Comparison of ENCODE assay signal across 21 cellular contexts in genomic region chr2:192544371-192544955, GRCh38.
DNase-seq lines count a peak whose midpoint lies in the region; ATAC-seq and TF ChIP-seq lines count a peak whose summit lies in the region.
"Had no signal": no experiment of that assay in that cellular context is flagged by ENCODE, and none has a peak within 500 bp of the region (broad histone marks: within the 10 kb centered on the region; RNA-seq: fewer than 3 reads in every experiment).

No MANE protein-coding gene starts in this region.

- peaks cover 2% of the 10 kb centered on the region for H3K79me1 ChIP-seq in trophoblast cell (ENCODE audit: low read length)

- H3K9me3 ChIP-seq in SK-N-SH (no peaks in the 10 kb centered on the region), trophoblast cell (ENCODE audit: insufficient read depth, low read depth, low read length) (no peaks in the 10 kb centered on the region)
- H3K9me3 ChIP-seq: body of pancreas, colonic mucosa had no signal

- H3K14ac ChIP-seq in trophoblast cell (ENCODE audit: low read length), result no peak overlapping the region

- H2BK12ac ChIP-seq in trophoblast cell (ENCODE audit: low read length), result peak overlapping the region; percentile 87

- H3K4me2 ChIP-seq in SK-N-SH (no peak overlapping the region), trophoblast cell (ENCODE audit: low read length) (no peak overlapping the region)

- H3K4me3 ChIP-seq in SK-N-SH (ENCODE audit: low read depth in 2 of 2, low read length in 1 of 2) (no peak overlapping the region), fibroblast of mammary gland (ENCODE audit: control insufficient read depth, low read depth, low read length) (no peak overlapping the region), trophoblast cell (ENCODE audit: low read depth, low read length) (no peak overlapping the region)
- H3K4me3 ChIP-seq: body of pancreas, colonic mucosa, GM12878, SK-N-MC had no signal

- 39% methylated on average over 4 of the region's 4 CpGs for WGBS in SK-N-SH (ENCODE audit: low lambda C conversion rate)
- WGBS in trophoblast cell (ENCODE audit: extremely low coverage, insufficient coverage, insufficient read length), result no CpG with 5 or more reads among the region's 4 CpGs

- POLR2A ChIA-PET in SK-N-SH (lab: Yijun Ruan, JAX), result no interaction called here

- H4K12ac ChIP-seq in trophoblast cell (ENCODE audit: low read depth, low read length), result no peak overlapping the region

- H2BK120ac ChIP-seq in trophoblast cell (ENCODE audit: insufficient read depth, low read length, poor library complexity), result no peak overlapping the region

- H3K4me1 ChIP-seq in SK-N-SH (ENCODE audit: control insufficient read depth in 1 of 2, insufficient read depth in 2 of 2, low read depth in 1 of 2, low read length in 1 of 2) (peaks cover 0 to 6% of the 10 kb centered on the region in 2 experiments; a peak in 3 of 4 replicates), trophoblast cell (ENCODE audit: control insufficient read depth in 1 of 2, insufficient read depth in 2 of 2, low read length in 2 of 2) (no peaks in the 10 kb centered on the region)
- H3K4me1 ChIP-seq: body of pancreas, colonic mucosa had no signal

- H4K8ac ChIP-seq in trophoblast cell (ENCODE audit: low read depth, low read length), result peak overlapping the region; percentile 28

- no peaks in the 10 kb centered on the region for H3F3A ChIP-seq in SK-N-SH (replicated peaks; ENCODE audit: insufficient read depth)

- no peak overlapping the region for H3K4ac ChIP-seq in trophoblast cell (ENCODE audit: low read depth, low read length)

- H3K9ac ChIP-seq in SK-N-SH (no peak overlapping the region), trophoblast cell (ENCODE audit: low read length) (no peak overlapping the region)

- H3K27ac ChIP-seq in SK-N-SH (ENCODE audit: low read depth in 2 of 2, low read length in 1 of 2), result peak overlapping the region; percentile 38 to 84; a peak in 2 of 4 replicates
- H3K27ac ChIP-seq in trophoblast cell (ENCODE audit: low read depth, low read length), result peak overlapping the region; percentile 49
- H3K27ac ChIP-seq: body of pancreas, colonic mucosa, SK-N-MC had no signal

- H3K18ac ChIP-seq in trophoblast cell (ENCODE audit: low read length), result no peak overlapping the region

- H3K36me3 ChIP-seq in SK-N-SH (replicated peaks in 1 of 2; ENCODE audit: control insufficient read depth in 1 of 2, insufficient read depth in 2 of 2, low read length in 1 of 2) (no peaks in the 10 kb centered on the region), trophoblast cell (ENCODE audit: control insufficient read depth in 1 of 2, insufficient read depth in 2 of 2, low read length in 2 of 2) (no peaks in the 10 kb centered on the region)
- H3K36me3 ChIP-seq: colonic mucosa had no signal

- H3K27me3 ChIP-seq in SK-N-SH (ENCODE audit: insufficient read depth), result no peaks in the 10 kb centered on the region
- H3K27me3 ChIP-seq in trophoblast cell (ENCODE audit: insufficient read depth, low read length), result no peaks in the 10 kb centered on the region
- H3K27me3 ChIP-seq: body of pancreas, colonic mucosa had no signal

- no peaks in the 10 kb centered on the region for H4K20me1 ChIP-seq in SK-N-SH (ENCODE audit: insufficient read depth)

- H3K23ac ChIP-seq in trophoblast cell (ENCODE audit: low read length), result no peak overlapping the region

- H4K91ac ChIP-seq in trophoblast cell (ENCODE audit: low read depth, low read length), result peak overlapping the region; percentile 43

- H2AK5ac ChIP-seq in trophoblast cell (ENCODE audit: low read length), result no peak overlapping the region

- H2AFZ ChIP-seq in SK-N-SH (ENCODE audit: low read depth) (0 out of 2 replicates have a peak overlapping the region, but pooled peaks have one; percentile 50), trophoblast cell (ENCODE audit: insufficient read depth, low read length, poor library complexity) (peak overlapping the region; percentile 87)

- CTCF ChIA-PET in SK-N-SH (lab: Yijun Ruan, JAX), result interaction anchor here (1.2 kb wide), 1 partner anchor 11 kb away, joined by 3 read pairs; no protein-coding TSS in a partner anchor

- DNase-seq in HPDE6-E6E7 (ENCODE audit: extremely low spot score) (peak; percentile 47), SK-N-SH (no peak), fibroblast of mammary gland (ENCODE audit: low read depth) (peak; percentile 1), trophoblast cell (peak in 1 of 2 donors; percentile 45), GM19240 (ENCODE audit: insufficient read length, low spot score) (no peak), left lobe of liver (ENCODE audit: low spot score) (no peak)
- DNase-seq: activated CD4-positive, alpha-beta T cell treated with anti-CD3 and anti-CD28 coated beads, Interleukin-2, amount 50 U/mL, for 1 hour; body of pancreas; CD4-positive, CD25-positive, alpha-beta regulatory T cell; colonic mucosa; DMS 273 treated with DMSO at 0.1 percent for 48 hours; HFFc6; Karpas-422; NCI-H1105; NCI-H2081; NK-92 treated with Interleukin-12 subunit alpha and Interleukin-12 subunit beta, amount 100 ng/mL, for 24 hours; substantia nigra had no signal

- TF ChIP-seq CTCF in SK-N-SH (IDR thresholded peaks at IDR 0.05), result no peak
- TF ChIP-seq CTCF in fibroblast of mammary gland (conservative IDR thresholded peaks at IDR 0.05; ENCODE audit: control insufficient read depth, insufficient read depth, low read depth, low read length), result no peak

- no peaks in the 10 kb centered on the region for H3K9me2 ChIP-seq in SK-N-SH

- H2BK5ac ChIP-seq in trophoblast cell (ENCODE audit: low read depth, low read length, poor library complexity), result no peak overlapping the region

- TF ChIP-seq EP300 in SK-N-SH (IDR thresholded peaks at IDR 0.05; ENCODE audit: borderline replicate concordance in 1 of 2, low read depth in 1 of 2, low read length in 1 of 2), result no peak

- TF ChIP-seq RAD21 in SK-N-SH (IDR thresholded peaks at IDR 0.05; ENCODE audit: low read length), result no peak

- H3K79me2 ChIP-seq in SK-N-SH (ENCODE audit: insufficient read depth) (no peaks in the 10 kb centered on the region), trophoblast cell (ENCODE audit: control insufficient read depth, insufficient read depth, low read length, poor library complexity) (no peaks in the 10 kb centered on the region)

- ATAC-seq in left lobe of liver (no peak), GM18870 (IDR thresholded peaks at IDR 0.05; ENCODE audit: unreplicated experiment) (no peak)
- ATAC-seq: activated T-helper 17 cell treated with anti-CD3 and anti-CD28 coated beads, Interleukin-2, amount 50 U/mL, for 72 hours; body of pancreas; GM12878 had no signal

TF ChIP-seq in SK-N-SH, 30 proteins besides CTCF, POLR2A, EP300 and RAD21:
- no peak for TF ChIP-seq USF1 (IDR thresholded peaks at IDR 0.05; ENCODE audit: borderline replicate concordance, low read depth)
- TF ChIP-seq GABPA (IDR thresholded peaks at IDR 0.05; ENCODE audit: low read depth), result no peak
- TF ChIP-seq CHD2 (IDR thresholded peaks at IDR 0.05; ENCODE audit: low read length, partially characterized antibody), result no peak
- no peak for TF ChIP-seq SMC3 (IDR thresholded peaks at IDR 0.05; ENCODE audit: low read depth, low read length)
- no peak for TF ChIP-seq FOXM1 (IDR thresholded peaks at IDR 0.05; ENCODE audit: low read depth)

Comparison
In these comparisons a context has a peak if more than half of its experiments do, and no peak if none do; other contexts are left out.
1. DNase-seq: peak in HPDE6-E6E7 (single experiment) and fibroblast of mammary gland (single experiment); none in SK-N-SH (single experiment), GM19240 (single experiment) and left lobe of liver (single experiment).